30 cellular contexts compared by ENCODE assay signal in the genomic region with DNA sequence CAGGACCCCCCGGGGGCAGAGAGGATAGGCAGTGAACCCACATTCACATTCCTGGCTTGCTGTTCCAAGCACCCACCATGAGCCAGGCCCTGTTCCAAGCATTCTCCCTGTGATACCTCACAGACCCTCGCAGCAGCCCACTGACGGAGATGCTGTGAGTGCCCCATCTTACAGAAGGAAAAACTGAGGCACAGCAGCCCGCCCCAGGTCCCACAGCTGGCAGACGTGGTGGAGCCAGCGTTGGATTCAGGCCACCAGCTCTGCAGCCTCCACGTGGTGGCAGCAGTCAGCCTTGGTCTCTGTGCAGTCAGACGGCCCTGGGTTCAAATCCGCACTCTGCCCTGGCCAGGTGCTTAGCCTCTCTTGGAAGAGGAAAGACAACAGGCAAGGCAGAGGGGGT. TPM values are rescaled to one million over a fixed set of nuclear protein-coding genes. Genes with fewer than 3 reads are reported as not detected.
DNase-seq lines count a peak whose midpoint lies in the region; ATAC-seq, FAIRE-seq and TF ChIP-seq lines count a peak whose summit lies in the region.
"Had no signal": no experiment of that assay in that cellular context is flagged by ENCODE, and none has a peak within 500 bp of the region (broad histone marks: within the 10 kb centered on the region; RNA-seq: fewer than 3 reads in every experiment).

No MANE protein-coding gene starts in this region.

- DNase-seq in HepG2 (ENCODE audit: low spot score): no peak
- no peak for DNase-seq in right lobe of liver
- peak; percentile 19 for DNase-seq in KBM-7
- peak; percentile 12 for DNase-seq in RPMI8226
- no peak for DNase-seq in stimulated activated naive B cell treated with anti-CD40 and anti-IgM and Interleukin-4, amounts not matched to agents 10 μg/mL and 1 μg/mL and 100 μg/mL, for 72 hours
- no peak for DNase-seq in stimulated activated CD4-positive, alpha-beta T cell treated with anti-CD3 and anti-CD28 coated beads, Interleukin-2, amount 100 ng/mL, for 48 hours
- DNase-seq in stimulated activated CD8-positive, alpha-beta memory T cell treated with anti-CD3 and anti-CD28 coated beads, Interleukin-4, amount 100 ng/mL, for 48 hours: no peak
- DNase-seq in OCI-M2 (lab: John Stamatoyannopoulos, UW; ENCODE audit: unreplicated experiment): no peak
- DNase-seq: ACHN; activated CD4-positive, alpha-beta T cell treated with anti-CD3 and anti-CD28 coated beads, Interleukin-2, amount 10 ng/mL, durations not matched to agents 24 days and 14 days; activated naive CD4-positive, alpha-beta T cell treated with anti-CD3 and anti-CD28 coated beads, Interleukin-2, amount 50 U/mL, for 16 hours; activated T-cell treated with anti-CD3 and anti-CD28 coated beads, Interleukin-2, amount 50 U/mL, for 72 hours; C1 segment of cervical spinal cord; EL; endodermal cell; foreskin melanocyte; hippocampal formation; immature natural killer cell; left lung; occipital lobe; SK-N-SH; stimulated activated CD4-positive, alpha-beta T cell treated with anti-CD3 and anti-CD28 coated beads, Interleukin-2, amount 100 ng/mL, for 24 hours; stimulated activated naive CD4-positive, alpha-beta T cell; T-helper 2 cell; testis; uterus had no signal

- H4K20me1 ChIP-seq in HepG2 (ENCODE audit: insufficient read depth, low read length): no peaks in the 10 kb centered on the region

- no peak for TF ChIP-seq RAD21 in HepG2 (CRISPR knock-in tag; IDR thresholded peaks at IDR 0.05)

- H3K4me3 ChIP-seq in HepG2 (replicated peaks in 1 of 3; ENCODE audit: insufficient read depth in 1 of 3, low read depth in 2 of 3, low read length in 3 of 3) (no peak overlapping the region), right lobe of liver (no peak overlapping the region)
- H3K4me3 ChIP-seq: cardiac muscle cell, coronary artery, esophagus muscularis mucosa, left lung, smooth muscle cell, testis, uterus had no signal

- H3K4me3 Mint-ChIP-seq in stimulated activated naive B cell treated with anti-CD40 and anti-IgM and Interleukin-4, amounts not matched to agents 10 μg/mL and 1 μg/mL and 100 μg/mL, for 72 hours: no peak overlapping the region
- H3K4me3 Mint-ChIP-seq: activated CD4-positive, alpha-beta T cell treated with anti-CD3 and anti-CD28 coated beads, Interleukin-2, amount 10 ng/mL, durations not matched to agents 24 days and 14 days; activated T-cell treated with anti-CD3 and anti-CD28 coated beads, Interleukin-2, amount 50 U/mL, for 72 hours; endodermal cell; immature natural killer cell had no signal

- no peaks in the 10 kb centered on the region for H3K9me3 Mint-ChIP-seq in stimulated activated naive B cell treated with anti-CD40 and anti-IgM and Interleukin-4, amounts not matched to agents 10 μg/mL and 1 μg/mL and 100 μg/mL, for 72 hours
- H3K9me3 Mint-ChIP-seq: activated CD4-positive, alpha-beta T cell treated with anti-CD3 and anti-CD28 coated beads, Interleukin-2, amount 10 ng/mL, durations not matched to agents 24 days and 14 days; activated T-cell treated with anti-CD3 and anti-CD28 coated beads, Interleukin-2, amount 50 U/mL, for 72 hours; endodermal cell; immature natural killer cell had no signal

- no TSS peak for BruUV-seq in HepG2 (replicated peaks; lab: Mats Ljungman, UMichigan)

- no peaks in the 10 kb centered on the region for H3K27me3 ChIP-seq in HepG2 (ENCODE audit: control insufficient read depth in 1 of 2, insufficient read depth in 2 of 2, low read length in 2 of 2)
- H3K27me3 ChIP-seq in right lobe of liver: no peaks in the 10 kb centered on the region
- H3K27me3 ChIP-seq: cardiac muscle cell, esophagus muscularis mucosa, left lung, testis, uterus had no signal

- ATAC-seq in HepG2 (no peak), right lobe of liver (no peak)
- no peak for ATAC-seq in stimulated activated naive B cell treated with anti-CD40 and anti-IgM and Interleukin-4, amounts not matched to agents 10 μg/mL and 1 μg/mL and 100 μg/mL, for 72 hours (replicated peaks)
- ATAC-seq: activated T-cell treated with anti-CD3 and anti-CD28 coated beads, Interleukin-2, amount 50 U/mL, for 72 hours; left lung had no signal

- H3K27ac ChIP-seq in HepG2 (ENCODE audit: extremely low read length, insufficient read depth, low read length) (no peak overlapping the region), right lobe of liver (no peak overlapping the region)
- H3K27ac ChIP-seq: cardiac muscle cell, coronary artery, esophagus muscularis mucosa, left lung, testis, uterus had no signal

- no peak overlapping the region for H3K4me2 ChIP-seq in HepG2 (ENCODE audit: low read depth, low read length)
- H3K4me2 ChIP-seq: SK-N-SH, smooth muscle cell had no signal

- H3K36me3 ChIP-seq in HepG2 (replicated peaks in 1 of 2; ENCODE audit: control insufficient read depth in 1 of 2, insufficient read depth in 2 of 2, low read length in 2 of 2) (no peaks in the 10 kb centered on the region; a peak in 2 of 5 replicates), right lobe of liver (peaks cover 0 to 7% (median 0%) of the 10 kb centered on the region in 4 donors)
- H3K36me3 ChIP-seq: cardiac muscle cell, uterus had no signal

- H3K4me1 Mint-ChIP-seq in stimulated activated naive B cell treated with anti-CD40 and anti-IgM and Interleukin-4, amounts not matched to agents 10 μg/mL and 1 μg/mL and 100 μg/mL, for 72 hours: peaks cover 11 to 18% of the 10 kb centered on the region in 2 donors
- H3K4me1 Mint-ChIP-seq: activated CD4-positive, alpha-beta T cell treated with anti-CD3 and anti-CD28 coated beads, Interleukin-2, amount 10 ng/mL, durations not matched to agents 24 days and 14 days; endodermal cell; immature natural killer cell had no signal

- peak; percentile 52 for TF ChIP-seq CTCF in HepG2 (CRISPR knock-in tag; IDR thresholded peaks at IDR 0.05)
- no peak for TF ChIP-seq CTCF in right lobe of liver (IDR thresholded peaks at IDR 0.05)

- peak overlapping the region; percentile 71 for H3K27ac Mint-ChIP-seq in stimulated activated naive B cell treated with anti-CD40 and anti-IgM and Interleukin-4, amounts not matched to agents 10 μg/mL and 1 μg/mL and 100 μg/mL, for 72 hours
- H3K27ac Mint-ChIP-seq: activated CD4-positive, alpha-beta T cell treated with anti-CD3 and anti-CD28 coated beads, Interleukin-2, amount 10 ng/mL, durations not matched to agents 24 days and 14 days; activated T-cell treated with anti-CD3 and anti-CD28 coated beads, Interleukin-2, amount 50 U/mL, for 72 hours; endodermal cell; immature natural killer cell had no signal

- in situ Hi-C loops in HepG2 (cut with HindIII; ENCODE audit: extremely low pct_ligation_motif_present, low pct_unique_long_range_greater_than_20kb): no loop called here
- in situ Hi-C loops in KBM-7 (cut with MboI; ENCODE audit: low pct_unique_long_range_greater_than_20kb, low sequenced_read_pairs): no loop called here

- CTCF ChIA-PET in HepG2 (lab: Yijun Ruan, JAX; ENCODE audit: low intra/inter-chr PET ratio, low total read pairs): no interaction called here

- intact Hi-C loops in HepG2 (cut with micrococcal nuclease; ENCODE audit: unreplicated experiment): no loop called here
- intact Hi-C loops in right lobe of liver (cut with DNase I): no loop called here

- peaks cover 43 to 50% of the 10 kb centered on the region in 2 donors for H3K36me3 Mint-ChIP-seq in stimulated activated naive B cell treated with anti-CD40 and anti-IgM and Interleukin-4, amounts not matched to agents 10 μg/mL and 1 μg/mL and 100 μg/mL, for 72 hours

- H3K9me3 ChIP-seq in HepG2 (ENCODE audit: low read length): no peaks in the 10 kb centered on the region
- no peaks in the 10 kb centered on the region for H3K9me3 ChIP-seq in right lobe of liver
- H3K9me3 ChIP-seq: esophagus muscularis mucosa, left lung, SK-N-SH, testis, uterus had no signal

- WGBS in HepG2 (ENCODE audit: low lambda C conversion rate): 100% methylated on average over 2 of the region's 9 CpGs
- 60% methylated on average over 1 of the region's 9 CpGs for WGBS in right lobe of liver (ENCODE audit: insufficient coverage, low coverage, low lambda C conversion rate, missing lambda C conversion rate)

- H3K27me3 Mint-ChIP-seq in stimulated activated naive B cell treated with anti-CD40 and anti-IgM and Interleukin-4, amounts not matched to agents 10 μg/mL and 1 μg/mL and 100 μg/mL, for 72 hours: no peaks in the 10 kb centered on the region
- H3K27me3 Mint-ChIP-seq: activated CD4-positive, alpha-beta T cell treated with anti-CD3 and anti-CD28 coated beads, Interleukin-2, amount 10 ng/mL, durations not matched to agents 24 days and 14 days had no signal

- no peaks in the 10 kb centered on the region for H3K4me1 ChIP-seq in HepG2 (ENCODE audit: insufficient read depth, low read length)
- no peaks in the 10 kb centered on the region for H3K4me1 ChIP-seq in right lobe of liver
- H3K4me1 ChIP-seq: esophagus muscularis mucosa, left lung, testis, uterus had no signal

- no peak overlapping the region for H3K9ac ChIP-seq in HepG2 (ENCODE audit: insufficient read depth, low read depth, low read length)
- H3K9ac ChIP-seq: SK-N-SH had no signal

- TF ChIP-seq EP300 in HepG2 (IDR thresholded peaks at IDR 0.05; ENCODE audit: low read depth in 2 of 2, low read length in 2 of 2) (no peak), HepG2 (CRISPR knock-in tag; IDR thresholded peaks at IDR 0.05; ENCODE audit: borderline replicate concordance) (no peak)

- H3K79me2 ChIP-seq in HepG2 (ENCODE audit: insufficient read depth, low read length): no peaks in the 10 kb centered on the region

- TF ChIP-seq POLR2A in HepG2 (IDR thresholded peaks at IDR 0.05; ENCODE audit: insufficient read depth in 1 of 2, low read depth in 2 of 2, low read length in 2 of 2) (no peak), right lobe of liver (IDR thresholded peaks at IDR 0.05) (no peak)

- H2AFZ ChIP-seq in HepG2 (ENCODE audit: low read length): no peak overlapping the region

- POLR2A ChIA-PET in HepG2 (lab: Yijun Ruan, JAX): no interaction called here

- no peak for FAIRE-seq in HepG2 (lab: Jason Lieb, UNC)

RNA-seq across cellular contexts. Expression of a gene that starts 16.8 kb away (rescaled TPM):
- 2.8 and 5.4 TPM in 2 replicates for total RNA-seq in HepG2 (2016; rRNA removed; fragmentation: Illumina TruSeq; extraction: Trizol)
- total RNA-seq in HepG2 (2016; cell fraction: cytosol; rRNA removed; fragmentation: Illumina TruSeq; extraction: Trizol; ENCODE audit: low read depth): 0.62 and 0.71 TPM in 2 replicates
- total RNA-seq in HepG2 (2016; cell fraction: insoluble cytoplasmic fraction; rRNA removed; fragmentation: Illumina TruSeq; extraction: Trizol): 2.0 and 5.4 TPM in 2 replicates
- 1.1 and 1.2 TPM in 2 replicates for total RNA-seq in HepG2 (2016; cell fraction: membrane; rRNA removed; fragmentation: Illumina TruSeq; extraction: Trizol)
- total RNA-seq in HepG2 (2016; cell fraction: nucleus; rRNA removed; fragmentation: Illumina TruSeq; extraction: Trizol): 6.3 and 8.0 TPM in 2 replicates
- 4.8 and 6.4 TPM in 2 replicates for polyA plus RNA-seq in HepG2 (2011; rRNA removed)
- polyA plus RNA-seq in HepG2 (2011; cell fraction: cytosol; rRNA removed): 4.7 and 6.1 TPM in 2 replicates
- polyA plus RNA-seq in HepG2 (2011; cell fraction: nucleus; rRNA removed): 14.1 and 16.0 TPM in 2 replicates
- 4.4 and 4.5 TPM in 2 replicates for polyA plus RNA-seq in HepG2 (2012)
- 0.44 TPM in 2 replicates for polyA plus RNA-seq in HepG2 (2016; cell fraction: cytosol; fragmentation: Illumina TruSeq; extraction: Trizol; ENCODE audit: low read depth)
- polyA plus RNA-seq in HepG2 (2016; cell fraction: insoluble cytoplasmic fraction; fragmentation: Illumina TruSeq; extraction: Trizol; ENCODE audit: low read depth): 2.4 and 3.0 TPM in 2 replicates
- 0.70 and 0.92 TPM in 2 replicates for polyA plus RNA-seq in HepG2 (2016; cell fraction: membrane; fragmentation: Illumina TruSeq; extraction: Trizol; ENCODE audit: low read depth)
- 14.4 and 14.5 TPM in 2 replicates for polyA plus RNA-seq in HepG2 (2016; cell fraction: nucleus; fragmentation: Illumina TruSeq; extraction: Trizol; ENCODE audit: insufficient read depth, low read depth)
- 9.0 and 18.8 TPM in 2 replicates for polyA minus RNA-seq in HepG2 (2011; rRNA and poly(A)+ RNA removed; ENCODE audit: low replicate concordance)
- 7.6 and 8.0 TPM in 2 replicates for polyA minus RNA-seq in HepG2 (2011; cell fraction: cytosol; rRNA and poly(A)+ RNA removed)
- 5.0 and 6.2 TPM in 2 replicates for polyA minus RNA-seq in HepG2 (2011; cell fraction: nucleus; rRNA and poly(A)+ RNA removed)
- total RNA-seq in right lobe of liver: 10 to 100 TPM; 22.3 to 34.1 (median 27.5) TPM

RNA-seq across cellular contexts. Expression of a gene that starts 48.7 kb away (rescaled TPM):
- total RNA-seq in HepG2 (2016; rRNA removed; fragmentation: Illumina TruSeq; extraction: Trizol): 158 and 254 TPM in 2 replicates
- total RNA-seq in HepG2 (2016; cell fraction: cytosol; rRNA removed; fragmentation: Illumina TruSeq; extraction: Trizol; ENCODE audit: low read depth): 31.0 and 37.7 TPM in 2 replicates
- total RNA-seq in HepG2 (2016; cell fraction: insoluble cytoplasmic fraction; rRNA removed; fragmentation: Illumina TruSeq; extraction: Trizol): 174 and 249 TPM in 2 replicates
- 87.0 and 105 TPM in 2 replicates for total RNA-seq in HepG2 (2016; cell fraction: membrane; rRNA removed; fragmentation: Illumina TruSeq; extraction: Trizol)
- total RNA-seq in HepG2 (2016; cell fraction: nucleus; rRNA removed; fragmentation: Illumina TruSeq; extraction: Trizol): 67.5 and 68.6 TPM in 2 replicates
- 103 and 112 TPM in 2 replicates for polyA plus RNA-seq in HepG2 (2011; rRNA removed)
- 110 and 141 TPM in 2 replicates for polyA plus RNA-seq in HepG2 (2011; cell fraction: cytosol; rRNA removed)
- 54.5 and 54.7 TPM in 2 replicates for polyA plus RNA-seq in HepG2 (2011; cell fraction: nucleus; rRNA removed)
- polyA plus RNA-seq in HepG2 (2012): 198 and 236 TPM in 2 replicates
- polyA plus RNA-seq in HepG2 (2016; cell fraction: cytosol; fragmentation: Illumina TruSeq; extraction: Trizol; ENCODE audit: low read depth): 55.7 and 56.7 TPM in 2 replicates
- polyA plus RNA-seq in HepG2 (2016; cell fraction: insoluble cytoplasmic fraction; fragmentation: Illumina TruSeq; extraction: Trizol; ENCODE audit: low read depth): 509 and 563 TPM in 2 replicates
- polyA plus RNA-seq in HepG2 (2016; cell fraction: membrane; fragmentation: Illumina TruSeq; extraction: Trizol; ENCODE audit: low read depth): 117 and 129 TPM in 2 replicates
- polyA plus RNA-seq in HepG2 (2016; cell fraction: nucleus; fragmentation: Illumina TruSeq; extraction: Trizol; ENCODE audit: insufficient read depth, low read depth): 205 and 206 TPM in 2 replicates
- 19.4 and 22.0 TPM in 2 replicates for polyA minus RNA-seq in HepG2 (2011; rRNA and poly(A)+ RNA removed; ENCODE audit: low replicate concordance)
- 29.9 and 30.5 TPM in 2 replicates for polyA minus RNA-seq in HepG2 (2011; cell fraction: cytosol; rRNA and poly(A)+ RNA removed)
- polyA minus RNA-seq in HepG2 (2011; cell fraction: nucleus; rRNA and poly(A)+ RNA removed): 21.4 and 24.6 TPM in 2 replicates
- total RNA-seq in right lobe of liver: 100 to 1,000 TPM; 103 to 166 (median 129) TPM

Comparison
In these comparisons a context has a peak if more than half of its experiments do, and no peak if none do; other contexts are left out.
1. DNase-seq: peak in KBM-7 (single experiment) and RPMI8226 (single experiment); none in HepG2 (single experiment), right lobe of liver (0 of 3), stimulated activated naive B cell treated with anti-CD40 and anti-IgM and Interleukin-4, amounts not matched to agents 10 μg/mL and 1 μg/mL and 100 μg/mL, for 72 hours (single experiment), stimulated activated CD4-positive, alpha-beta T cell treated with anti-CD3 and anti-CD28 coated beads, Interleukin-2, amount 100 ng/mL, for 48 hours (0 of 2), stimulated activated CD8-positive, alpha-beta memory T cell treated with anti-CD3 and anti-CD28 coated beads, Interleukin-4, amount 100 ng/mL, for 48 hours (single experiment) and OCI-M2 (single experiment).